Comparison of ENCODE assay signal across 29 cellular contexts in genomic region chr7:128954150-128954549, GRCh38. TPM values are rescaled to one million over a fixed set of nuclear protein-coding genes. Genes with fewer than 3 reads are reported as not detected.
DNase-seq lines count a peak whose midpoint lies in the region; ATAC-seq and TF ChIP-seq lines count a peak whose summit lies in the region.
"Had no signal": no experiment of that assay in that cellular context is flagged by ENCODE, and none has a peak within 500 bp of the region (broad histone marks: within the 10 kb centered on the region; RNA-seq: fewer than 3 reads in every experiment).

No MANE protein-coding gene starts in this region.

- H3K4me1 ChIP-seq in mammary epithelial cell (ENCODE audit: insufficient read depth, low read length): no peaks in the 10 kb centered on the region
- H3K4me1 ChIP-seq: foreskin keratinocyte, prostate gland, right lobe of liver, tibial nerve had no signal

- peaks cover 6 to 15% of the 10 kb centered on the region in 2 donors for H3K36me3 Mint-ChIP-seq in activated T-cell treated with anti-CD3 and anti-CD28 coated beads, Interleukin-2, amount 50 U/mL, for 72 hours (ENCODE audit: insufficient read depth in 2 of 2)
- peaks cover 45% of the 10 kb centered on the region for H3K36me3 Mint-ChIP-seq in activated T-helper 1 cell treated with anti-CD3 and anti-CD28 coated beads, Interleukin-12 subunit alpha, Interleukin-12 subunit beta, Interleukin-2, Interleukin-4 antibody, amounts not matched to agents 30 ng/mL and 10 ng/mL and 1 ng/mL, durations not matched to agents 14 hours and 24 hours and 36 hours (ENCODE audit: low read depth)
- peaks cover 88% of the 10 kb centered on the region for H3K36me3 Mint-ChIP-seq in stimulated activated memory B cell treated with anti-CD40 and anti-IgM and Interleukin-4, amounts not matched to agents 10 μg/mL and 1 μg/mL and 100 μg/mL, for 72 hours

- no peak overlapping the region for H3K27ac ChIP-seq in mammary epithelial cell (ENCODE audit: insufficient read depth, low read depth, low read length)
- H3K27ac ChIP-seq: foreskin keratinocyte, prostate gland, right lobe of liver, tibial nerve had no signal

- H3K9ac ChIP-seq in mammary epithelial cell (ENCODE audit: insufficient read depth, low read length): no peak overlapping the region

- no peaks in the 10 kb centered on the region for H3K27me3 Mint-ChIP-seq in activated T-cell treated with anti-CD3 and anti-CD28 coated beads, Interleukin-2, amount 50 U/mL, for 72 hours (ENCODE audit: low read depth)
- H3K27me3 Mint-ChIP-seq in activated T-helper 1 cell treated with anti-CD3 and anti-CD28 coated beads, Interleukin-12 subunit alpha, Interleukin-12 subunit beta, Interleukin-2, Interleukin-4 antibody, amounts not matched to agents 30 ng/mL and 10 ng/mL and 1 ng/mL, durations not matched to agents 14 hours and 24 hours and 36 hours (ENCODE audit: insufficient read depth): no peaks in the 10 kb centered on the region
- H3K27me3 Mint-ChIP-seq in stimulated activated memory B cell treated with anti-CD40 and anti-IgM and Interleukin-4, amounts not matched to agents 10 μg/mL and 1 μg/mL and 100 μg/mL, for 72 hours: no peaks in the 10 kb centered on the region
- H3K27me3 Mint-ChIP-seq: dendritic cell treated with granulocyte-macrophage colony-stimulating factor and Interleukin-4, amounts not matched to agents 40 ng/mL and 50 ng/mL, for 4 days; T-cell had no signal

- H3K4me1 Mint-ChIP-seq in activated T-cell treated with anti-CD3 and anti-CD28 coated beads, Interleukin-2, amount 50 U/mL, for 72 hours (ENCODE audit: low read depth): peaks cover 21% of the 10 kb centered on the region
- H3K4me1 Mint-ChIP-seq in activated T-helper 1 cell treated with anti-CD3 and anti-CD28 coated beads, Interleukin-12 subunit alpha, Interleukin-12 subunit beta, Interleukin-2, Interleukin-4 antibody, amounts not matched to agents 30 ng/mL and 10 ng/mL and 1 ng/mL, durations not matched to agents 14 hours and 24 hours and 36 hours (ENCODE audit: low read depth): peaks cover 11% of the 10 kb centered on the region
- peaks cover 48% of the 10 kb centered on the region for H3K4me1 Mint-ChIP-seq in stimulated activated memory B cell treated with anti-CD40 and anti-IgM and Interleukin-4, amounts not matched to agents 10 μg/mL and 1 μg/mL and 100 μg/mL, for 72 hours

- no peaks in the 10 kb centered on the region for H3K27me3 ChIP-seq in mammary epithelial cell (ENCODE audit: insufficient read depth, low read length)
- H3K27me3 ChIP-seq: esophagus squamous epithelium, foreskin keratinocyte, right lobe of liver, tibial nerve had no signal

- no peak overlapping the region for H3K4me3 ChIP-seq in mammary epithelial cell (replicated peaks in 1 of 3; ENCODE audit: insufficient read depth in 1 of 3, low read depth in 2 of 3, low read length in 3 of 3)
- H3K4me3 ChIP-seq: esophagus squamous epithelium, prostate gland, right lobe of liver, tibial nerve had no signal

- no peaks in the 10 kb centered on the region for H3K9me3 ChIP-seq in mammary epithelial cell (replicated peaks; ENCODE audit: insufficient read depth, low read length)
- H3K9me3 ChIP-seq: esophagus squamous epithelium, prostate gland, right lobe of liver, tibial nerve had no signal

- in situ Hi-C loops in mammary epithelial cell (cut with MboI; ENCODE audit: low sequenced_read_pairs in 2 of 2): no loop called here

- CTCF ChIA-PET in mammary epithelial cell (lab: Charles Lee; ENCODE audit: low non-redundant PET): no interaction called here

- intact Hi-C loops in activated T-helper 1 cell treated with anti-CD3 and anti-CD28 coated beads, Interleukin-12 subunit alpha, Interleukin-12 subunit beta, Interleukin-2, Interleukin-4 antibody, amounts not matched to agents 30 ng/mL and 10 ng/mL and 1 ng/mL, durations not matched to agents 14 hours and 24 hours and 36 hours (cut with micrococcal nuclease): loop anchor here (1.0 to 2.0 kb wide), 2 partner anchors 9 to 15 kb away; no protein-coding TSS in a partner anchor
- intact Hi-C loops in mammary epithelial cell (cut with micrococcal nuclease): no loop called here

- H3K4me3 Mint-ChIP-seq in activated T-cell treated with anti-CD3 and anti-CD28 coated beads, Interleukin-2, amount 50 U/mL, for 72 hours: no peak overlapping the region
- H3K4me3 Mint-ChIP-seq in activated T-helper 1 cell treated with anti-CD3 and anti-CD28 coated beads, Interleukin-12 subunit alpha, Interleukin-12 subunit beta, Interleukin-2, Interleukin-4 antibody, amounts not matched to agents 30 ng/mL and 10 ng/mL and 1 ng/mL, durations not matched to agents 14 hours and 24 hours and 36 hours: no peak overlapping the region
- H3K4me3 Mint-ChIP-seq in stimulated activated memory B cell treated with anti-CD40 and anti-IgM and Interleukin-4, amounts not matched to agents 10 μg/mL and 1 μg/mL and 100 μg/mL, for 72 hours: peak overlapping the region; percentile 73
- H3K4me3 Mint-ChIP-seq: dendritic cell treated with granulocyte-macrophage colony-stimulating factor and Interleukin-4, amounts not matched to agents 40 ng/mL and 50 ng/mL, for 4 days; mesothelial cell of epicardium; T-cell had no signal

- H3K27ac Mint-ChIP-seq in activated T-cell treated with anti-CD3 and anti-CD28 coated beads, Interleukin-2, amount 50 U/mL, for 72 hours: no peak overlapping the region
- H3K27ac Mint-ChIP-seq in activated T-helper 1 cell treated with anti-CD3 and anti-CD28 coated beads, Interleukin-12 subunit alpha, Interleukin-12 subunit beta, Interleukin-2, Interleukin-4 antibody, amounts not matched to agents 30 ng/mL and 10 ng/mL and 1 ng/mL, durations not matched to agents 14 hours and 24 hours and 36 hours: peak overlapping the region; percentile 52
- H3K27ac Mint-ChIP-seq in stimulated activated memory B cell treated with anti-CD40 and anti-IgM and Interleukin-4, amounts not matched to agents 10 μg/mL and 1 μg/mL and 100 μg/mL, for 72 hours: peak overlapping the region; percentile 99
- H3K27ac Mint-ChIP-seq: T-cell had no signal

- no peaks in the 10 kb centered on the region for H3K9me3 Mint-ChIP-seq in activated T-cell treated with anti-CD3 and anti-CD28 coated beads, Interleukin-2, amount 50 U/mL, for 72 hours
- H3K9me3 Mint-ChIP-seq in activated T-helper 1 cell treated with anti-CD3 and anti-CD28 coated beads, Interleukin-12 subunit alpha, Interleukin-12 subunit beta, Interleukin-2, Interleukin-4 antibody, amounts not matched to agents 30 ng/mL and 10 ng/mL and 1 ng/mL, durations not matched to agents 14 hours and 24 hours and 36 hours: no peaks in the 10 kb centered on the region
- H3K9me3 Mint-ChIP-seq in stimulated activated memory B cell treated with anti-CD40 and anti-IgM and Interleukin-4, amounts not matched to agents 10 μg/mL and 1 μg/mL and 100 μg/mL, for 72 hours: no peaks in the 10 kb centered on the region
- H3K9me3 Mint-ChIP-seq: dendritic cell treated with granulocyte-macrophage colony-stimulating factor and Interleukin-4, amounts not matched to agents 40 ng/mL and 50 ng/mL, for 4 days; mesothelial cell of epicardium; T-cell had no signal

- H3K79me2 ChIP-seq in mammary epithelial cell (ENCODE audit: insufficient read depth, low read length): no peaks in the 10 kb centered on the region

- H3K36me3 ChIP-seq in mammary epithelial cell (ENCODE audit: insufficient read depth, low read length): peaks cover 29% of the 10 kb centered on the region
- H3K36me3 ChIP-seq: prostate gland had no signal

- no peak for TF ChIP-seq CTCF in mammary epithelial cell (conservative IDR thresholded peaks at IDR 0.05 in 1 of 2, IDR thresholded peaks at IDR 0.05 in 1 of 2; ENCODE audit: extremely low read depth in 1 of 2, insufficient read depth in 1 of 2, low read depth in 1 of 2, low read length in 2 of 2)

- ATAC-seq in activated T-cell treated with anti-CD3 and anti-CD28 coated beads, Interleukin-2, amount 50 U/mL, for 72 hours (replicated peaks in 1 of 2): peak; percentile 49 to 69
- ATAC-seq in HG02973 (IDR thresholded peaks at IDR 0.05; ENCODE audit: unreplicated experiment) (peak; percentile 32), HG02852 (IDR thresholded peaks at IDR 0.05; ENCODE audit: unreplicated experiment) (no peak), GM21447 (IDR thresholded peaks at IDR 0.05; ENCODE audit: unreplicated experiment) (no peak)
- peak; percentile 52 for ATAC-seq in stimulated activated memory B cell treated with anti-CD40 and anti-IgM and Interleukin-4, amounts not matched to agents 10 μg/mL and 1 μg/mL and 100 μg/mL, for 72 hours
- ATAC-seq: foreskin keratinocyte, left ventricle myocardium superior, right lobe of liver, T-cell had no signal

- no peak overlapping the region for H3K4me2 ChIP-seq in mammary epithelial cell (ENCODE audit: insufficient read depth, low read depth, low read length)

- no TSS peak for BruUV-seq in mammary epithelial cell (replicated peaks; lab: Mats Ljungman, UMichigan)

- WGBS in mammary epithelial cell (ENCODE audit: low coverage, missing lambda C conversion rate): 100% methylated on average over 1 of the region's 2 CpGs

- no peak overlapping the region for H2AFZ ChIP-seq in mammary epithelial cell (ENCODE audit: low read depth, low read length)

- H4K20me1 ChIP-seq in mammary epithelial cell (ENCODE audit: insufficient read depth, low read length): no peaks in the 10 kb centered on the region

- no peak for DNase-seq in activated T-cell treated with anti-CD3 and anti-CD28 coated beads, Interleukin-2, amount 50 U/mL, for 72 hours
- DNase-seq in activated T-cell treated with anti-CD3 and anti-CD28 coated beads for 4 hours (no peak), mammary epithelial cell (no peak)
- DNase-seq in activated T-helper 1 cell treated with anti-CD3 and anti-CD28 coated beads, Interleukin-12 subunit alpha, Interleukin-12 subunit beta, Interleukin-2, Interleukin-4 antibody, amounts not matched to agents 30 ng/mL and 10 ng/mL and 1 ng/mL, durations not matched to agents 14 hours and 24 hours and 36 hours (ENCODE audit: low spot score): no peak
- DNase-seq: activated CD4-positive, alpha-beta T cell treated with anti-CD3 and anti-CD28 coated beads, Interleukin-2, amount 50 U/mL, for 48 hours; activated naive CD4-positive, alpha-beta T cell treated with Interleukin-2 at 50 U/mL for 16 hours; central memory CD4-positive, alpha-beta T cell; esophagus squamous epithelium; foreskin keratinocyte; HCEC 1CT; head of caudate nucleus; left ventricle myocardium superior; NCI-H1092; NCI-H187; NCI-H446 treated with DMSO at 0.1 percent for 48 hours; NCI-H82; OCI-M1; right lobe of liver; stimulated activated CD8-positive, alpha-beta memory T cell treated with anti-CD3 and anti-CD28 coated beads, Interleukin-4, amount 100 ng/mL, for 48 hours; T-cell had no signal

- dilution Hi-C loops in mammary epithelial cell (cut with HindIII; ENCODE audit: low sequenced_read_pairs): no loop called here

RNA-seq across cellular contexts. Expression of gene IRF5, which starts 16.4 kb away (rescaled TPM):
- 10 to 100 TPM; 23.1 to 30.3 TPM for total RNA-seq in activated T-cell treated with anti-CD3 and anti-CD28 coated beads, Interleukin-2, amount 50 U/mL, for 72 hours
- 19.8 and 21.2 TPM in 2 replicates for total RNA-seq in activated T-helper 1 cell treated with anti-CD3 and anti-CD28 coated beads, Interleukin-12 subunit alpha, Interleukin-12 subunit beta, Interleukin-2, Interleukin-4 antibody, amounts not matched to agents 30 ng/mL and 10 ng/mL and 1 ng/mL, durations not matched to agents 14 hours and 24 hours and 36 hours
- 10 to 100 TPM; 10.9 to 12.7 TPM for total RNA-seq in mammary epithelial cell
- polyA plus RNA-seq in mammary epithelial cell: 2.8 TPM
- polyA minus RNA-seq in mammary epithelial cell: 4.5 TPM

RNA-seq across cellular contexts. Expression of gene KCP, which starts 43.6 kb away (rescaled TPM):
- total RNA-seq in activated T-cell treated with anti-CD3 and anti-CD28 coated beads, Interleukin-2, amount 50 U/mL, for 72 hours: under 1 TPM in 1 of 2 donors, not detected in 1; 0.21 TPM
- total RNA-seq in activated T-helper 1 cell treated with anti-CD3 and anti-CD28 coated beads, Interleukin-12 subunit alpha, Interleukin-12 subunit beta, Interleukin-2, Interleukin-4 antibody, amounts not matched to agents 30 ng/mL and 10 ng/mL and 1 ng/mL, durations not matched to agents 14 hours and 24 hours and 36 hours: not detected in 2 replicates
- total RNA-seq in mammary epithelial cell: under 1 TPM in 1 of 2 donors, not detected in 1; 0.50 TPM
- 0.20 TPM for polyA plus RNA-seq in mammary epithelial cell
- polyA minus RNA-seq in mammary epithelial cell: not detected
- total RNA-seq: foreskin keratinocyte had no signal
- polyA plus RNA-seq: keratinocyte had no signal

Comparison
In these comparisons a context has a peak if more than half of its experiments do, and no peak if none do; other contexts are left out.
1. ATAC-seq: peak in activated T-cell treated with anti-CD3 and anti-CD28 coated beads, Interleukin-2, amount 50 U/mL, for 72 hours (2 of 2), HG02973 (single experiment) and stimulated activated memory B cell treated with anti-CD40 and anti-IgM and Interleukin-4, amounts not matched to agents 10 μg/mL and 1 μg/mL and 100 μg/mL, for 72 hours (single experiment); none in HG02852 (single experiment) and GM21447 (single experiment).